12 cellular contexts compared by ENCODE assay signal in genomic region chr10:45461034-45461433, GRCh38.
DNase-seq lines count a peak whose midpoint lies in the region; ATAC-seq lines count a peak whose summit lies in the region.
"Had no signal": no experiment of that assay in that cellular context is flagged by ENCODE, and none has a peak within 500 bp of the region (broad histone marks: within the 10 kb centered on the region; RNA-seq: fewer than 3 reads in every experiment).

No MANE protein-coding gene starts in this region.

- DNase-seq in T-helper 1 cell (no peak), T-cell (no peak), DMS53 (lab: John Stamatoyannopoulos, UW) (no peak), MG63 (no peak)
- peak; percentile 78 for DNase-seq in stimulated activated naive B cell treated with anti-CD40 and anti-IgM and Interleukin-4, amounts not matched to agents 10 μg/mL and 1 μg/mL and 100 μg/mL, for 72 hours
- DNase-seq: activated CD4-positive, alpha-beta memory T cell treated with anti-CD3 and anti-CD28 coated beads for 36 hours; cortex of kidney; NCI-H524; sigmoid colon had no signal

- H3K27me3 Mint-ChIP-seq in T-helper 1 cell treated with Interleukin-12 subunit alpha and Interleukin-12 subunit beta and Interleukin-4 antibody, amounts not matched to agents 30 μg/mL and 1 μg/mL, for 36 hours (ENCODE audit: low read depth): no peaks in the 10 kb centered on the region
- H3K27me3 Mint-ChIP-seq in IgD-negative memory B cell: no peaks in the 10 kb centered on the region
- no peaks in the 10 kb centered on the region for H3K27me3 Mint-ChIP-seq in stimulated activated naive B cell treated with anti-CD40 and anti-IgM and Interleukin-4, amounts not matched to agents 10 μg/mL and 1 μg/mL and 100 μg/mL, for 72 hours
- H3K27me3 Mint-ChIP-seq in T-cell: no peaks in the 10 kb centered on the region
- H3K27me3 Mint-ChIP-seq: activated CD4-positive, alpha-beta memory T cell treated with anti-CD3 and anti-CD28 coated beads for 36 hours had no signal

- CTCF ChIA-PET in T-cell (lab: Charles Lee): interaction anchor here in 1 of 2 donors (0.6 kb wide), 1 partner anchor 265 kb away, joined by 3 read pairs; no protein-coding TSS in a partner anchor

- H3K4me3 Mint-ChIP-seq in T-helper 1 cell treated with Interleukin-12 subunit alpha and Interleukin-12 subunit beta and Interleukin-4 antibody, amounts not matched to agents 30 μg/mL and 1 μg/mL, for 36 hours: no peak overlapping the region
- H3K4me3 Mint-ChIP-seq in IgD-negative memory B cell (peak overlapping the region; percentile 57 to 96 (median 94)), T-cell (no peak overlapping the region)
- peak overlapping the region; percentile 77 to 81 for H3K4me3 Mint-ChIP-seq in stimulated activated naive B cell treated with anti-CD40 and anti-IgM and Interleukin-4, amounts not matched to agents 10 μg/mL and 1 μg/mL and 100 μg/mL, for 72 hours
- H3K4me3 Mint-ChIP-seq: activated CD4-positive, alpha-beta memory T cell treated with anti-CD3 and anti-CD28 coated beads for 36 hours had no signal

- POLR2A ChIA-PET in T-cell (lab: Charles Lee): no interaction called here

- peak overlapping the region; percentile 18 for H3K27ac Mint-ChIP-seq in T-helper 1 cell treated with Interleukin-12 subunit alpha and Interleukin-12 subunit beta and Interleukin-4 antibody, amounts not matched to agents 30 μg/mL and 1 μg/mL, for 36 hours
- peak overlapping the region; percentile 96 to 97 (median 97) for H3K27ac Mint-ChIP-seq in IgD-negative memory B cell
- H3K27ac Mint-ChIP-seq in stimulated activated naive B cell treated with anti-CD40 and anti-IgM and Interleukin-4, amounts not matched to agents 10 μg/mL and 1 μg/mL and 100 μg/mL, for 72 hours: peak overlapping the region; percentile 96
- H3K27ac Mint-ChIP-seq in T-cell: peak overlapping the region in 1 of 2 donors; percentile 70
- H3K27ac Mint-ChIP-seq: activated CD4-positive, alpha-beta memory T cell treated with anti-CD3 and anti-CD28 coated beads for 36 hours had no signal

- peak; percentile 76 for ATAC-seq in HG02678 (IDR thresholded peaks at IDR 0.05; ENCODE audit: unreplicated experiment)
- ATAC-seq in stimulated activated naive B cell treated with anti-CD40 and anti-IgM and Interleukin-4, amounts not matched to agents 10 μg/mL and 1 μg/mL and 100 μg/mL, for 72 hours (replicated peaks): peak; percentile 76 to 79
- ATAC-seq in T-cell (replicated peaks in 1 of 4): no peak

- H3K9me3 ChIP-seq in MG63: no peaks in the 10 kb centered on the region
- H3K9me3 ChIP-seq: sigmoid colon had no signal

- H3K9me3 Mint-ChIP-seq in T-helper 1 cell treated with Interleukin-12 subunit alpha and Interleukin-12 subunit beta and Interleukin-4 antibody, amounts not matched to agents 30 μg/mL and 1 μg/mL, for 36 hours: no peaks in the 10 kb centered on the region
- H3K9me3 Mint-ChIP-seq in IgD-negative memory B cell (no peaks in the 10 kb centered on the region), T-cell (no peaks in the 10 kb centered on the region)
- H3K9me3 Mint-ChIP-seq in stimulated activated naive B cell treated with anti-CD40 and anti-IgM and Interleukin-4, amounts not matched to agents 10 μg/mL and 1 μg/mL and 100 μg/mL, for 72 hours: peaks cover 0 to 1% of the 10 kb centered on the region in 2 donors
- H3K9me3 Mint-ChIP-seq: activated CD4-positive, alpha-beta memory T cell treated with anti-CD3 and anti-CD28 coated beads for 36 hours had no signal

- no peaks in the 10 kb centered on the region for H3K36me3 ChIP-seq in MG63

- no peaks in the 10 kb centered on the region for H3K27me3 ChIP-seq in MG63
- H3K27me3 ChIP-seq: sigmoid colon had no signal

- no peak overlapping the region for H3K4me3 ChIP-seq in MG63
- H3K4me3 ChIP-seq: sigmoid colon had no signal

- peaks cover 45% of the 10 kb centered on the region for H3K4me1 Mint-ChIP-seq in T-helper 1 cell treated with Interleukin-12 subunit alpha and Interleukin-12 subunit beta and Interleukin-4 antibody, amounts not matched to agents 30 μg/mL and 1 μg/mL, for 36 hours (ENCODE audit: low read depth)
- H3K4me1 Mint-ChIP-seq in IgD-negative memory B cell (peaks cover 66 to 80% (median 68%) of the 10 kb centered on the region in 3 donors), T-cell (peaks cover 11 to 41% (median 24%) of the 10 kb centered on the region in 3 donors)
- peaks cover 69 to 92% of the 10 kb centered on the region in 2 donors for H3K4me1 Mint-ChIP-seq in stimulated activated naive B cell treated with anti-CD40 and anti-IgM and Interleukin-4, amounts not matched to agents 10 μg/mL and 1 μg/mL and 100 μg/mL, for 72 hours

- H3K36me3 Mint-ChIP-seq in T-helper 1 cell treated with Interleukin-12 subunit alpha and Interleukin-12 subunit beta and Interleukin-4 antibody, amounts not matched to agents 30 μg/mL and 1 μg/mL, for 36 hours (ENCODE audit: low read depth): peaks cover 36% of the 10 kb centered on the region
- peaks cover 20% of the 10 kb centered on the region for H3K36me3 Mint-ChIP-seq in IgD-negative memory B cell
- H3K36me3 Mint-ChIP-seq in stimulated activated naive B cell treated with anti-CD40 and anti-IgM and Interleukin-4, amounts not matched to agents 10 μg/mL and 1 μg/mL and 100 μg/mL, for 72 hours: peaks cover 33 to 40% of the 10 kb centered on the region in 2 donors
- peaks cover 58% of the 10 kb centered on the region for H3K36me3 Mint-ChIP-seq in T-cell

Comparison
In these comparisons a context has a peak if more than half of its experiments do, and no peak if none do; other contexts are left out.
1. H3K4me3 Mint-ChIP-seq: peak in IgD-negative memory B cell (4 of 4) and stimulated activated naive B cell treated with anti-CD40 and anti-IgM and Interleukin-4, amounts not matched to agents 10 μg/mL and 1 μg/mL and 100 μg/mL, for 72 hours (2 of 2); none in T-helper 1 cell treated with Interleukin-12 subunit alpha and Interleukin-12 subunit beta and Interleukin-4 antibody, amounts not matched to agents 30 μg/mL and 1 μg/mL, for 36 hours (single experiment) and T-cell (0 of 3).
2. ATAC-seq: peak in HG02678 (single experiment) and stimulated activated naive B cell treated with anti-CD40 and anti-IgM and Interleukin-4, amounts not matched to agents 10 μg/mL and 1 μg/mL and 100 μg/mL, for 72 hours (2 of 2); none in T-cell (0 of 4).